9 cellular contexts compared by ENCODE assay signal in genomic region chr2:218607436-218608115, GRCh38. TPM values are rescaled to one million over a fixed set of nuclear protein-coding genes. Genes with fewer than 3 reads are reported as not detected.
DNase-seq lines count a peak whose midpoint lies in the region; ATAC-seq, FAIRE-seq and TF ChIP-seq lines count a peak whose summit lies in the region.
"Had no signal": no experiment of that assay in that cellular context is flagged by ENCODE, and none has a peak within 500 bp of the region (broad histone marks: within the 10 kb centered on the region; RNA-seq: fewer than 3 reads in every experiment).

TSS of gene PLCD4 (plus strand) at chr2:218607899. CDS start at chr2:218615740, 7,841 bp downstream.

- DNase-seq in M059J (ENCODE audit: low read depth) (peak; percentile 76), bronchial epithelial cell (ENCODE audit: low read depth) (peak; percentile 92), left kidney (ENCODE audit: low read depth, low spot score) (peak; percentile 78), tibial artery (peak; percentile 27 to 66), DMS53 treated with DMSO at 0.1 percent for 48 hours (lab: John Stamatoyannopoulos, UW; ENCODE audit: unreplicated experiment) (no peak), cerebellar nuclear complex (lab: John Stamatoyannopoulos, UW) (no peak)

- H3K9me3 ChIP-seq in tibial artery, result no peaks in the 10 kb centered on the region

- H3K27ac ChIP-seq in tibial artery, result peak within 1 kb of the TSS; percentile 60 to 77
- H3K27ac ChIP-seq: VCaP had no signal

- TF ChIP-seq CTCF in bronchial epithelial cell (IDR thresholded peaks at IDR 0.05; ENCODE audit: insufficient read depth, low read length, severe bottlenecking) (no peak), tibial artery (IDR thresholded peaks at IDR 0.05) (peak; percentile 19 to 21)

- H3K4me3 ChIP-seq in bronchial epithelial cell (ENCODE audit: low read depth, low read length), result no peak within 1 kb of the TSS
- peak within 1 kb of the TSS; percentile 22 to 32 for H3K4me3 ChIP-seq in tibial artery

- peak; percentile 47 for FAIRE-seq in bronchial epithelial cell (lab: Jason Lieb, UNC)

- H3K4me1 ChIP-seq in tibial artery, result peaks cover 0 to 24% (median 17%) of the 10 kb centered on the region in 4 donors

- ATAC-seq in HG03175 (IDR thresholded peaks at IDR 0.05; ENCODE audit: unreplicated experiment) (no peak), HG03097 (IDR thresholded peaks at IDR 0.05; ENCODE audit: low FRiP score, unreplicated experiment) (no peak)

- no peaks in the 10 kb centered on the region for H3K36me3 ChIP-seq in bronchial epithelial cell (ENCODE audit: control insufficient read depth, insufficient read depth, low read length)
- no peaks in the 10 kb centered on the region for H3K36me3 ChIP-seq in tibial artery

- H3K27me3 ChIP-seq in bronchial epithelial cell (ENCODE audit: control insufficient read depth, insufficient read depth, low read length) (no peaks in the 10 kb centered on the region), tibial artery (no peaks in the 10 kb centered on the region)

- intact Hi-C loops in tibial artery (cut with DNase I; ENCODE audit: low total_unique reads), result no loop called here

RNA-seq across cellular contexts. Expression of gene PLCD4, which starts in this region (rescaled TPM):
- total RNA-seq in M059J (2014; rRNA removed; shearing (Covaris generic)), result 0.34 and 0.39 TPM in 2 replicates
- 0.53 and 1.2 TPM in 2 replicates for total RNA-seq in bronchial epithelial cell

Comparison
In these comparisons a context has a peak if more than half of its experiments do, and no peak if none do; other contexts are left out.
1. Peak in DNase-seq in M059J; RNA of the gene not detected or under 1 TPM.
2. DNase-seq: peak in bronchial epithelial cell (single experiment), left kidney (single experiment) and tibial artery (2 of 2); none in DMS53 treated with DMSO at 0.1 percent for 48 hours (single experiment) and cerebellar nuclear complex (0 of 2).